Comparison of ENCODE assay signal across 20 cellular contexts in genomic region chr7:1850976-1851571, GRCh38.
DNase-seq lines count a peak whose midpoint lies in the region; ATAC-seq and TF ChIP-seq lines count a peak whose summit lies in the region.
"Had no signal": no experiment of that assay in that cellular context is flagged by ENCODE, and none has a peak within 500 bp of the region (broad histone marks: within the 10 kb centered on the region; RNA-seq: fewer than 3 reads in every experiment).

No MANE protein-coding gene starts in this region.

- POLR2A ChIA-PET in SK-N-SH (lab: Yijun Ruan, JAX), result no interaction called here

- no peaks in the 10 kb centered on the region for H3F3A ChIP-seq in SK-N-SH (replicated peaks; ENCODE audit: insufficient read depth)

- H3K4me1 Mint-ChIP-seq in natural killer cell treated with Interleukin-12 subunit alpha and Interleukin-12 subunit beta and Interleukin-15 and Interleukin-18, amount 100 ng/mL, for 72 hours (ENCODE audit: low read depth in 2 of 2), result peaks cover 6 to 31% of the 10 kb centered on the region in 2 donors
- H3K4me1 Mint-ChIP-seq in T-helper 2 cell treated with Interferon-gamma antibody and Interleukin-4, amounts not matched to agents 5 μg/mL and 100 μg/mL, for 36 hours (ENCODE audit: low read depth), result peaks cover 14% of the 10 kb centered on the region
- H3K4me1 Mint-ChIP-seq: neural crest cell had no signal

- H3K27me3 ChIP-seq in right cardiac atrium (ENCODE audit: control insufficient read depth, insufficient read depth), result no peaks in the 10 kb centered on the region
- no peaks in the 10 kb centered on the region for H3K27me3 ChIP-seq in aorta (ENCODE audit: control insufficient read depth in 1 of 2, insufficient read depth in 2 of 2, low read length in 1 of 2)
- no peaks in the 10 kb centered on the region for H3K27me3 ChIP-seq in SK-N-SH (ENCODE audit: insufficient read depth)
- H3K27me3 ChIP-seq: foreskin keratinocyte had no signal

- H3K27ac Mint-ChIP-seq in natural killer cell treated with Interleukin-12 subunit alpha and Interleukin-12 subunit beta and Interleukin-15 and Interleukin-18, amount 100 ng/mL, for 72 hours, result no peak overlapping the region
- no peak overlapping the region for H3K27ac Mint-ChIP-seq in T-helper 2 cell treated with Interferon-gamma antibody and Interleukin-4, amounts not matched to agents 5 μg/mL and 100 μg/mL, for 36 hours

- no peak for TF ChIP-seq EP300 in SK-N-SH (IDR thresholded peaks at IDR 0.05; ENCODE audit: borderline replicate concordance in 1 of 2, low read depth in 1 of 2, low read length in 1 of 2)

- no peak overlapping the region for H3K9ac ChIP-seq in SK-N-SH

- intact Hi-C loops in Right ventricle myocardium inferior (cut with DNase I), result no loop called here
- intact Hi-C loops in cardiac septum (cut with DNase I), result no loop called here
- intact Hi-C loops in right cardiac atrium (cut with DNase I), result no loop called here
- intact Hi-C loops in aorta (cut with DNase I), result no loop called here

- TF ChIP-seq CTCF in SK-N-SH (IDR thresholded peaks at IDR 0.05), result no peak

- no peak overlapping the region for H3K4me2 ChIP-seq in SK-N-SH
- H3K4me2 ChIP-seq: A549 had no signal

- H3K27ac ChIP-seq in right cardiac atrium (ENCODE audit: low read length), result no peak overlapping the region
- no peak overlapping the region for H3K27ac ChIP-seq in aorta (ENCODE audit: low read depth in 1 of 2, low read length in 2 of 2)
- H3K27ac ChIP-seq in SK-N-SH (ENCODE audit: low read depth in 2 of 2, low read length in 1 of 2), result peak overlapping the region in 1 of 2 experiments; percentile 29; a peak in 1 of 4 replicates
- H3K27ac ChIP-seq: A549, foreskin keratinocyte had no signal

- no peaks in the 10 kb centered on the region for H3K36me3 Mint-ChIP-seq in natural killer cell treated with Interleukin-12 subunit alpha and Interleukin-12 subunit beta and Interleukin-15 and Interleukin-18, amount 100 ng/mL, for 72 hours
- peaks cover 14% of the 10 kb centered on the region for H3K36me3 Mint-ChIP-seq in T-helper 2 cell treated with Interferon-gamma antibody and Interleukin-4, amounts not matched to agents 5 μg/mL and 100 μg/mL, for 36 hours (ENCODE audit: low read depth)

- CTCF ChIA-PET in SK-N-SH (lab: Yijun Ruan, JAX), result interaction anchor here (1.0 to 1.1 kb wide), 3 partner anchors 39 to 297 kb away, joined by 3 to 4 read pairs (median 4); no protein-coding TSS in a partner anchor

- H3K9me3 Mint-ChIP-seq in natural killer cell treated with Interleukin-12 subunit alpha and Interleukin-12 subunit beta and Interleukin-15 and Interleukin-18, amount 100 ng/mL, for 72 hours, result no peaks in the 10 kb centered on the region
- no peaks in the 10 kb centered on the region for H3K9me3 Mint-ChIP-seq in T-helper 2 cell treated with Interferon-gamma antibody and Interleukin-4, amounts not matched to agents 5 μg/mL and 100 μg/mL, for 36 hours
- H3K9me3 Mint-ChIP-seq: central memory CD8-positive, alpha-beta T cell; neural crest cell had no signal

- no peak overlapping the region for H2AFZ ChIP-seq in SK-N-SH (ENCODE audit: low read depth)

- H4K20me1 ChIP-seq in SK-N-SH (ENCODE audit: insufficient read depth), result no peaks in the 10 kb centered on the region

- TF ChIP-seq RAD21 in SK-N-SH (IDR thresholded peaks at IDR 0.05; ENCODE audit: low read length), result no peak

- no peaks in the 10 kb centered on the region for H3K79me2 ChIP-seq in SK-N-SH (ENCODE audit: insufficient read depth)

- H3K4me1 ChIP-seq in right cardiac atrium (ENCODE audit: control insufficient read depth, insufficient read depth, low read length) (no peaks in the 10 kb centered on the region), aorta (ENCODE audit: control insufficient read depth in 1 of 2, insufficient read depth in 2 of 2, low read length in 2 of 2) (no peaks in the 10 kb centered on the region), SK-N-SH (ENCODE audit: control insufficient read depth in 1 of 2, insufficient read depth in 2 of 2, low read depth in 1 of 2, low read length in 1 of 2) (peaks cover 0 to 66% of the 10 kb centered on the region in 2 experiments; a peak in 1 of 4 replicates)
- H3K4me1 ChIP-seq: A549, foreskin keratinocyte had no signal

- H3K27me3 Mint-ChIP-seq in natural killer cell treated with Interleukin-12 subunit alpha and Interleukin-12 subunit beta and Interleukin-15 and Interleukin-18, amount 100 ng/mL, for 72 hours, result no peaks in the 10 kb centered on the region
- no peaks in the 10 kb centered on the region for H3K27me3 Mint-ChIP-seq in T-helper 2 cell treated with Interferon-gamma antibody and Interleukin-4, amounts not matched to agents 5 μg/mL and 100 μg/mL, for 36 hours (ENCODE audit: low read depth)
- H3K27me3 Mint-ChIP-seq: central memory CD8-positive, alpha-beta T cell had no signal

- H3K9me2 ChIP-seq in SK-N-SH, result no peaks in the 10 kb centered on the region

- 87% methylated on average over 31 of the region's 31 CpGs for WGBS in right cardiac atrium
- 89 to 91% methylated on average over 31 of the region's 31 CpGs for WGBS in aorta, 2 donors
- 93% methylated on average over 27 of the region's 31 CpGs for WGBS in SK-N-SH (ENCODE audit: low lambda C conversion rate)

- H3K36me3 ChIP-seq in aorta (ENCODE audit: control insufficient read depth in 1 of 2, insufficient read depth in 2 of 2, low read length in 1 of 2) (no peaks in the 10 kb centered on the region), SK-N-SH (replicated peaks in 1 of 2; ENCODE audit: control insufficient read depth in 1 of 2, insufficient read depth in 2 of 2, low read length in 1 of 2) (no peaks in the 10 kb centered on the region)

- no peak overlapping the region for H3K4me3 Mint-ChIP-seq in natural killer cell treated with Interleukin-12 subunit alpha and Interleukin-12 subunit beta and Interleukin-15 and Interleukin-18, amount 100 ng/mL, for 72 hours
- no peak overlapping the region for H3K4me3 Mint-ChIP-seq in T-helper 2 cell treated with Interferon-gamma antibody and Interleukin-4, amounts not matched to agents 5 μg/mL and 100 μg/mL, for 36 hours
- H3K4me3 Mint-ChIP-seq: central memory CD8-positive, alpha-beta T cell; neural crest cell had no signal

- H3K4me3 ChIP-seq in right cardiac atrium (ENCODE audit: low read length) (no peak overlapping the region), aorta (ENCODE audit: low read length in 2 of 2) (no peak overlapping the region), SK-N-SH (ENCODE audit: low read depth in 2 of 2, low read length in 1 of 2) (no peak overlapping the region)
- H3K4me3 ChIP-seq: A549 had no signal

- ATAC-seq in Right ventricle myocardium inferior (no peak), right cardiac atrium (no peak), aorta (ENCODE audit: low FRiP score) (no peak)
- no peak for ATAC-seq in natural killer cell treated with Interleukin-12 subunit alpha and Interleukin-12 subunit beta and Interleukin-15 and Interleukin-18, amount 100 ng/mL, for 72 hours
- ATAC-seq: A549, foreskin keratinocyte had no signal

- no peaks in the 10 kb centered on the region for H3K9me3 ChIP-seq in right cardiac atrium (ENCODE audit: control insufficient read depth, low read length)
- no peaks in the 10 kb centered on the region for H3K9me3 ChIP-seq in aorta (ENCODE audit: control insufficient read depth, low read length)
- H3K9me3 ChIP-seq in SK-N-SH, result no peaks in the 10 kb centered on the region
- H3K9me3 ChIP-seq: A549 had no signal

- DNase-seq in Right ventricle myocardium inferior (ENCODE audit: missing footprints) (peak; percentile 53), cardiac septum (ENCODE audit: low spot score) (no peak), right cardiac atrium (peak; percentile 8 to 48 (median 38)), aorta (peak; percentile 28 to 72), SK-N-SH (no peak), NCI-H1417 treated with DMSO at 0.1 percent for 48 hours (lab: John Stamatoyannopoulos, UW) (no peak)
- peak; percentile 56 for DNase-seq in natural killer cell treated with Interleukin-12 subunit alpha and Interleukin-12 subunit beta and Interleukin-15 and Interleukin-18, amount 100 ng/mL, for 72 hours (ENCODE audit: low spot score)
- no peak for DNase-seq in T-helper 2 cell treated with Interferon-gamma antibody and Interleukin-4, amounts not matched to agents 5 μg/mL and 100 μg/mL, for 36 hours (ENCODE audit: low spot score)
- DNase-seq: activated gamma-delta T cell treated with Interleukin-2 at 50 U/mL for 16 hours; anterior cingulate cortex; foreskin keratinocyte; hippocampal formation; islet precursor cell; NCI-H1105 treated with DMSO at 0.1 percent for 48 hours; NCI-H2107; RPMI8226; stimulated activated CD8-positive, alpha-beta memory T cell treated with anti-CD3 and anti-CD28 coated beads, Interleukin-4, amount 100 ng/mL, for 48 hours had no signal

TF ChIP-seq in SK-N-SH, 30 proteins besides CTCF, POLR2A, EP300 and RAD21:
- TF ChIP-seq NRF1 (IDR thresholded peaks at IDR 0.05; ENCODE audit: low read depth, low read length) (no peak), NFIC (IDR thresholded peaks at IDR 0.05; ENCODE audit: borderline replicate concordance) (no peak), SIN3A (IDR thresholded peaks at IDR 0.05; ENCODE audit: borderline replicate concordance, low read depth, low read length) (no peak), USF2 (IDR thresholded peaks at IDR 0.05; ENCODE audit: borderline replicate concordance, low read depth, low read length) (no peak)

Comparison
In these comparisons a context has a peak if more than half of its experiments do, and no peak if none do; other contexts are left out.
1. DNase-seq: peak in Right ventricle myocardium inferior (single experiment), right cardiac atrium (3 of 3), natural killer cell treated with Interleukin-12 subunit alpha and Interleukin-12 subunit beta and Interleukin-15 and Interleukin-18, amount 100 ng/mL, for 72 hours (single experiment) and aorta (2 of 2); none in cardiac septum (single experiment), SK-N-SH (single experiment), NCI-H1417 treated with DMSO at 0.1 percent for 48 hours (single experiment) and T-helper 2 cell treated with Interferon-gamma antibody and Interleukin-4, amounts not matched to agents 5 μg/mL and 100 μg/mL, for 36 hours (single experiment).